In the genomic region with DNA sequence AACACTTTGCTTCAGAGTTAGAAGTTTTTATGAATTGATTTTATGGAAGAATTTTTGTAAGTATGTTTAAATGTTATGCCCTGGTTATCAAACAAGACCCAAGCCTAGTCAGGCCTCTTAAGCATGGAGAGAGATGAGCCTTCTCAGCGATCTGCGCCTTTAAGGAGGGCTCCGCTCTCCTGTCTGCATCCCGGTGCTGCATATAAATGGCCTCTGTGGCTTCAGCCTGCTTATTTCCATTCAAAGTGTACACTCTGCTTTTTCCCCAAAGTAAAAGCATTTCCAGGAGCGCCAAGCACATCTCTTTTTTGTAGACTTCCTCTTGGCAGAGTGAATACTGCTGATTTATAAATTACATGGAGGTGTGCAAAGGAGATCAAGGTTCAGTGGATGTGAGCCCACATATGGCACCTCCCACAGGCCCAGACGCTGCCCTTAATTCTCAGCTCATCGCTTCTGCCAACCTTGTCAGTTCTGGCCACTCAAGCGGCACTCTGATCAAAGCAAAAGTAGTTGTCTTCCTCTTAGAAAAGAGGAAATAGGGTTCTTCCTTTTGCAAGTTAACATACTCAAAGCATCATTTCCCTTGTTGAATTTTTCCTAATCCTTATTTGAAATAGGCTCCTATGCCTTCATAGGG, we compare ENCODE assay signal across 1 cellular context.
TF ChIP-seq lines count a peak whose summit lies in the region.

No MANE protein-coding gene starts in this region.

TF ChIP-seq in HepG2, 621 proteins besides CTCF, POLR2A, EP300 and RAD21 (continued from another document):
- TF ChIP-seq, protein P1, sequence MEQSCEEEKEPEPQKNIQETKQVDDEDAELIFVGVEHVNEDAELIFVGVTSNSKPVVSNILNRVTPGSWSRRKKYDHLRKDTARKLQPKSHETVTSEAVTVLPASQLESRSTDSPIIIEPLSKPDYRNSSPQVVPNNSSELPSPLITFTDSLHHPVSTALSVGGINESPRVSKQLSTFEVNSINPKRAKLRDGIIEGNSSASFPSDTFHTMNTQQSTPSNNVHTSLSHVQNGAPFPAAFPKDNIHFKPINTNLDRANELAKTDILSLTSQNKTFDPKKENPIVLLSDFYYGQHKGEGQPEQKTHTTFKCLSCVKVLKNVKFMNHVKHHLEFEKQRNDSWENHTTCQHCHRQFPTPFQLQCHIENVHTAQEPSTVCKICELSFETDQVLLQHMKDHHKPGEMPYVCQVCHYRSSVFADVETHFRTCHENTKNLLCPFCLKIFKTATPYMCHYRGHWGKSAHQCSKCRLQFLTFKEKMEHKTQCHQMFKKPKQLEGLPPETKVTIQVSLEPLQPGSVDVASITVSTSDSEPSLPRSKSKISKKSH (CRISPR knock-in tag; IDR thresholded peaks at IDR 0.05; ENCODE audit: borderline replicate concordance), result no peak
